20 cellular contexts compared by ENCODE assay signal in genomic region chr3:24315342-24315741, GRCh38.
"Had no signal": no experiment of that assay in that cellular context is flagged by ENCODE, and none has a peak within 500 bp of the region (broad histone marks: within the 10 kb centered on the region; RNA-seq: fewer than 3 reads in every experiment).

No MANE protein-coding gene starts in this region.

- H3K27me3 ChIP-seq: right lobe of liver, suprapubic skin, thyroid gland, upper lobe of left lung, uterus had no signal

- DNase-seq: dermis blood vessel endothelial cell; foreskin melanocyte; glutamatergic neuron; left cardiac atrium; left ventricle myocardium superior; mesendoderm; naive B cell; retina; right lobe of liver; stimulated activated CD4-positive, alpha-beta T cell treated with anti-CD3 and anti-CD28 coated beads, Interleukin-4, amount 100 ng/mL, for 1 hour; stimulated activated CD8-positive, alpha-beta memory T cell treated with anti-CD3 and anti-CD28 coated beads, Interleukin-4, amount 100 ng/mL, for 48 hours; stimulated activated naive CD8-positive, alpha-beta T cell treated with anti-CD3 and anti-CD28 coated beads, Interleukin-15, Interleukin-2, amounts not matched to agents 100 U/mL and 50 U/mL, for 24 hours; thyroid gland; upper lobe of left lung; uterus had no signal

- H3K36me3 ChIP-seq: prostate gland, right lobe of liver, suprapubic skin, thyroid gland, upper lobe of left lung, uterus had no signal

- H3K27ac ChIP-seq: parathyroid adenoma, prostate gland, suprapubic skin, thyroid gland, upper lobe of left lung, uterus had no signal

- ATAC-seq: left ventricle myocardium superior; stimulated activated effector memory CD8-positive, alpha-beta T cell treated with anti-CD3 and anti-CD28 coated beads, Interleukin-12 subunit alpha, Interleukin-12 subunit beta, amount 100 ng/mL, for 72 hours; stimulated activated naive CD8-positive, alpha-beta T cell treated with anti-CD3 and anti-CD28 coated beads, Interleukin-15, Interleukin-2, amounts not matched to agents 100 U/mL and 50 U/mL, for 24 hours had no signal

- H3K4me3 ChIP-seq: lung, prostate gland, right lobe of liver, suprapubic skin, thyroid gland, upper lobe of left lung, uterus had no signal

- H3K9me3 ChIP-seq: prostate gland, right lobe of liver, suprapubic skin, thyroid gland, uterus had no signal

- H3K4me1 ChIP-seq: parathyroid adenoma, prostate gland, thyroid gland, upper lobe of left lung had no signal
